ENCODE assay signal across 9 cellular contexts in the genomic region with DNA sequence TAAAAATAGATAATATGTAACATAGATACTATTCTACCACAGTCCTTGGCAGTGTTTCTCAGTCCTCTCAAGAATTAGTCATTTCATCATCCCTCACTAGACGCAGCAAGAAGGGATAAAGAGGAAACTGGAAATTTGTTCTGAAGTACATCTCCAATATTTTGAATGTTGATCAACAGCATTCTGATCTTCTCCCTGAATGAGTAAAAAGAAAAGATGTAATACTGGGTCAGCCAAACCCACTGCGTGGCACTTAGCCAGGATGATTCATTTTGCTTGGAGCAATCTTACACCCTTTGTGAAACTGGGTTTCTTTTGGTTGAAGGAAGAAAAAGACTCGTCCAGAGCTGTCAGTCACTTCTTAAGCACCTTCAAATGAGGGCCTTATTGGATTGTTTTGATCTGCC. TPM values are rescaled to one million over a fixed set of nuclear protein-coding genes. Genes with fewer than 3 reads are reported as not detected.
DNase-seq lines count a peak whose midpoint lies in the region; ATAC-seq and TF ChIP-seq lines count a peak whose summit lies in the region.
"Had no signal": no experiment of that assay in that cellular context is flagged by ENCODE, and none has a peak within 500 bp of the region (broad histone marks: within the 10 kb centered on the region; RNA-seq: fewer than 3 reads in every experiment).

No MANE protein-coding gene starts in this region.

- ATAC-seq in HG02623 (IDR thresholded peaks at IDR 0.05; ENCODE audit: unreplicated experiment), result peak; percentile 73
- no peak for ATAC-seq in GM18909 (IDR thresholded peaks at IDR 0.05; ENCODE audit: poor library complexity, unreplicated experiment)

- intact Hi-C loops in ovary (cut with DNase I), result no loop called here

- DNase-seq in G401 (ENCODE audit: low spot score), result peak; percentile 15
- DNase-seq in SJSA1 (ENCODE audit: low read depth in 1 of 2, low spot score in 2 of 2), result peak; percentile 84 to 89
- DNase-seq in epithelial cell of prostate (ENCODE audit: low read depth, low spot score), result peak; percentile 95
- peak; percentile 58 to 83 (median 63) for DNase-seq in ovary
- DNase-seq in cortex of kidney (lab: John Stamatoyannopoulos, UW), result no peak
- DNase-seq in iPS-NIHi7 (ENCODE audit: extremely low spot score), result no peak

- H3K9me3 ChIP-seq in SJSA1 (replicated peaks) (no peaks in the 10 kb centered on the region), ovary (no peaks in the 10 kb centered on the region)
- H3K9me3 ChIP-seq: neutrophil had no signal

- in situ Hi-C loops in G401 (cut with HindIII; ENCODE audit: low sequenced_read_pairs), result no loop called here

- peaks cover 8% of the 10 kb centered on the region for H3K36me3 ChIP-seq in SJSA1
- no peaks in the 10 kb centered on the region for H3K36me3 ChIP-seq in ovary
- H3K36me3 ChIP-seq: neutrophil had no signal

- 5 to 8% (median 7%) methylated on average over 3 of the region's 3 CpGs for WGBS in ovary, 3 donors

- 0 out of 2 replicates have a peak overlapping the region, but pooled peaks have one; percentile 0 for H3K27ac ChIP-seq in SJSA1
- H3K27ac ChIP-seq in epithelial cell of prostate, result peak overlapping the region; percentile 99
- no peak overlapping the region for H3K27ac ChIP-seq in ovary
- H3K27ac ChIP-seq: neutrophil had no signal

- TF ChIP-seq POLR2A in ovary (IDR thresholded peaks at IDR 0.05), result no peak

- TF ChIP-seq EP300 in ovary (IDR thresholded peaks at IDR 0.05), result no peak

- no peak overlapping the region for H3K4me3 ChIP-seq in SJSA1
- no peak overlapping the region for H3K4me3 ChIP-seq in ovary

- H3K4me1 ChIP-seq in SJSA1 (replicated peaks) (peaks cover 26% of the 10 kb centered on the region), ovary (ENCODE audit: insufficient read depth) (no peaks in the 10 kb centered on the region)

- H3K27me3 ChIP-seq in SJSA1 (replicated peaks) (no peaks in the 10 kb centered on the region), ovary (no peaks in the 10 kb centered on the region)
- H3K27me3 ChIP-seq: neutrophil had no signal

- no peak for TF ChIP-seq CTCF in ovary (IDR thresholded peaks at IDR 0.05)

RNA-seq across cellular contexts. Expression of a gene that starts 54.1 kb away (rescaled TPM):
- total RNA-seq in G401 (2014; rRNA removed; shearing (Covaris generic)), result 56.1 and 70.7 TPM in 2 replicates
- total RNA-seq in SJSA1 (2014; rRNA removed; shearing (Covaris generic)), result 35.6 and 73.8 TPM in 2 replicates
- 10 to 100 TPM; 12.6 to 22.0 (median 18.2) TPM for total RNA-seq in ovary
- polyA plus RNA-seq in ovary, result 10 to 100 TPM in 1 of 2 donors, 1 to 10 TPM in 1; 6.4 to 10.1 TPM

RNA-seq across cellular contexts. Expression of a gene that starts 54.2 kb away (rescaled TPM):
- 0.14 and 0.98 TPM in 2 replicates for total RNA-seq in G401 (2014; rRNA removed; shearing (Covaris generic))
- total RNA-seq in SJSA1 (2014; rRNA removed; shearing (Covaris generic)), result 1.3 and 2.3 TPM in 2 replicates
- 1 to 10 TPM in 2 of 7 donors, under 1 TPM in 4, not detected in 1; 0.18 to 2.4 (median 0.78) TPM for total RNA-seq in ovary
- under 1 TPM; 0.32 to 0.40 TPM for polyA plus RNA-seq in ovary

Comparison
In these comparisons a context has a peak if more than half of its experiments do, and no peak if none do; other contexts are left out.
1. DNase-seq: peak in G401 (single experiment), SJSA1 (2 of 2), epithelial cell of prostate (single experiment) and ovary (5 of 5); none in cortex of kidney (single experiment) and iPS-NIHi7 (single experiment).
2. H3K27ac ChIP-seq: peak in SJSA1 (single experiment) and epithelial cell of prostate (single experiment); none in ovary (0 of 2).